ENCODE assay signal across 8 cellular contexts in the genomic region with DNA sequence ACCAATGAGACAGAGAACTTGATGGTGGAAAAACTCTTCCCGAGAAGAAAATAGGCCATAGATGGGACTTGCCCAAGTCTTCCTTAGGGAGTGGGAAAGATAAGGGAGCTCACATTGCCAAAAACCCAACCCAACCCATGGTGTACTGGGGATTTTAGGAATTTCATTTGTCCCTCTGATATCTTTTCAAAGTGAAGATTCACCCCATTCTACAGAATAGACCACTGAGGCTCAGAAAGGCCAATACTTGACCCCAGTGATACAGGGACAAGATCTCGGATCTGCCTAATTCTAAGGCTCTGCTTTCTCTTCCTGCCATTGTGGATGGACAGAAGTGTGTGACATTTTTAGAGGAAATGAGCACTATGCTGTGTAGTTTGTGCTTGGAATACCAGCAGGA.
"Had no signal": no experiment of that assay in that cellular context is flagged by ENCODE, and none has a peak within 500 bp of the region (broad histone marks: within the 10 kb centered on the region; RNA-seq: fewer than 3 reads in every experiment).

No MANE protein-coding gene starts in this region.

- H3K4me3 ChIP-seq: GM23248 had no signal

- FAIRE-seq: H54, HTR-8/SVneo had no signal

- H3K27ac ChIP-seq: GM23248 had no signal

- H2AFZ ChIP-seq: GM23248 had no signal

- H3K9ac ChIP-seq: GM23248 had no signal

- DNase-seq: GM23248, GOT3, H9, HCEC 1CT, Kasumi-1, KG1 had no signal
